Comparison of ENCODE assay signal across 11 cellular contexts in genomic region chr12:10701226-10701681, GRCh38. TPM values are rescaled to one million over a fixed set of nuclear protein-coding genes. Genes with fewer than 3 reads are reported as not detected.
DNase-seq lines count a peak whose midpoint lies in the region; ATAC-seq lines count a peak whose summit lies in the region.
"Had no signal": no experiment of that assay in that cellular context is flagged by ENCODE, and none has a peak within 500 bp of the region (broad histone marks: within the 10 kb centered on the region; RNA-seq: fewer than 3 reads in every experiment).

No MANE protein-coding gene starts in this region.

- H3K4me3 ChIP-seq in ACC112 (ENCODE audit: low read depth, low read length) = 0 out of 2 replicates have a peak overlapping the region, but pooled peaks have one; percentile 18
- H3K4me3 ChIP-seq: BLaER1 treated with 17β-estradiol and CSF1 and Interleukin-3, amounts not matched to agents 10 nM and 100 nM; lower lobe of right lung; SJSA1 had no signal

- ATAC-seq in GM19463 (IDR thresholded peaks at IDR 0.05; ENCODE audit: unreplicated experiment) = peak; percentile 82
- ATAC-seq in Right ventricle myocardium superior (ENCODE audit: poor library complexity) = no peak
- ATAC-seq: lower lobe of right lung had no signal

- intact Hi-C loops in Right ventricle myocardium superior (cut with DNase I) (no loop called here), posterior vena cava (cut with DNase I) (no loop called here)

- H3K27ac ChIP-seq in ACC112 (ENCODE audit: low read depth, low read length) = peak overlapping the region; percentile 35; the same call in 1 of the 2 replicates
- H3K27ac ChIP-seq: BLaER1 treated with 17β-estradiol and CSF1 and Interleukin-3, amounts not matched to agents 10 nM and 100 nM; lower lobe of right lung; SJSA1 had no signal

- peaks cover 4% of the 10 kb centered on the region for H3K79me2 ChIP-seq in ACC112 (ENCODE audit: control insufficient read depth, insufficient read depth, low read length, unreplicated experiment)

- DNase-seq in NCI-H526 treated with DMSO at 0.1 percent for 48 hours (lab: John Stamatoyannopoulos, UW) (peak; percentile 76), fibroblast of gingiva (ENCODE audit: low read depth) (peak; percentile 60), Right ventricle myocardium superior (no peak), DMS79 (lab: John Stamatoyannopoulos, UW) (no peak), posterior vena cava (ENCODE audit: low spot score) (no peak), HuH-7 (ENCODE audit: low spot score) (no peak)
- DNase-seq: lower lobe of right lung had no signal

- no peak overlapping the region for H2AFZ ChIP-seq in ACC112 (ENCODE audit: low read length, unreplicated experiment)

- H3K27me3 ChIP-seq in ACC112 (ENCODE audit: insufficient read depth, low read length) = no peaks in the 10 kb centered on the region
- H3K27me3 ChIP-seq: BLaER1 treated with 17β-estradiol and CSF1 and Interleukin-3, amounts not matched to agents 10 nM and 100 nM; SJSA1 had no signal

- H3K4me1 ChIP-seq in ACC112 (ENCODE audit: control insufficient read depth, insufficient read depth, low read length, unreplicated experiment) = peaks cover 4% of the 10 kb centered on the region
- H3K4me1 ChIP-seq: lower lobe of right lung, SJSA1 had no signal

- H3K36me3 ChIP-seq in ACC112 (ENCODE audit: insufficient read depth, low read length) = peaks cover 37% of the 10 kb centered on the region

RNA-seq across cellular contexts. Expression of gene YBX3, which starts 21.9 kb away (rescaled TPM):
- total RNA-seq in Right ventricle myocardium superior = 535 TPM
- 100 to 1,000 TPM; 386 to 502 TPM for total RNA-seq in posterior vena cava

RNA-seq across cellular contexts. Expression of gene STYK1, which starts 27.4 kb away (rescaled TPM):
- not detected for total RNA-seq in Right ventricle myocardium superior
- under 1 TPM; 0.10 to 0.19 TPM for total RNA-seq in posterior vena cava

Comparison
In these comparisons a context has a peak if more than half of its experiments do, and no peak if none do; other contexts are left out.
1. DNase-seq: peak in NCI-H526 treated with DMSO at 0.1 percent for 48 hours (single experiment) and fibroblast of gingiva (single experiment); none in Right ventricle myocardium superior (single experiment), DMS79 (single experiment), posterior vena cava (single experiment) and HuH-7 (single experiment).